Comparison of ENCODE assay signal across 8 cellular contexts in the genomic region with DNA sequence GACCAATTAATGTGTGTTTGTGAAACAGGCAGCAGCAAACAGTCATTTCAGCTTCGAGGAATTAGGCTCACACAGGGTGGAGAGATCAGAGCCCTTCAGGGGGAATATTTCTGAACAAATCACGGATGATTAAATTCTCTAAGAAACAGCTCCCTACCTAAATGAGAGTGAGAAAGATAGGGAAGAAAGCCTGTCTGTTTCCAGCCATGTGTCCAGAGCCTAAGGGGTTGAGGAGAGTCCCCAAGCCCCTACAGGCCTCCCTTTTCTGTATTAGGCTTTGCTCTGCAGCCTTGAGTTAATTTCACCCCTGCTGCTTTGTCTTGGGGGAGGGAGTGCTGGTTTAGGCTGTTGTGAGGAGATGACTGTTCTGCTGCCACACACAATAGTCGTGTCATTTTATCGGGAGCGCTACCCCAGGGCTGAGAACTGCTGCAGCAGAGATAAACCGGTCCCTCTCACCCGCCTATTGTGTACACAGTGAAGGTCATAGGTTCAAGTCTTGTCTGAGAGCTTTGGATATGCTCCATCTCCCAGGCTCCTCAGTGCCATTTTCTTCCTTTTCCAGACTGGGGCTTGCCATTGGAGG. TPM values are rescaled to one million over a fixed set of nuclear protein-coding genes. Genes with fewer than 3 reads are reported as not detected.
A peak's percentile ranks its signal among the peaks of the same experiment; 100 is the strongest.
DNase-seq lines count a peak whose midpoint lies in the region; ATAC-seq and TF ChIP-seq lines count a peak whose summit lies in the region.

No MANE protein-coding gene starts in this region.

- H3K27me3 Mint-ChIP-seq in nephron (ENCODE audit: low read depth): no peaks in the 10 kb centered on the region

- H3K4me3 ChIP-seq in DND-41 (ENCODE audit: low read depth in 1 of 2, low read length in 2 of 2): peak overlapping the region; percentile 19 to 74; a peak in 3 of 4 replicates
- H3K4me3 ChIP-seq in Karpas-422 (ENCODE audit: low read length): peak overlapping the region; percentile 71
- H3K4me3 ChIP-seq in fibroblast of lung (replicated peaks in 1 of 4; ENCODE audit: control extremely low read depth in 1 of 4, insufficient read depth in 1 of 4, low read depth in 3 of 4, low read length in 4 of 4): peak overlapping the region; percentile 34 to 77 (median 70)
- H3K4me3 ChIP-seq in tibial nerve: peak overlapping the region; percentile 62 to 94 (median 78)

- peak; percentile 27 for ATAC-seq in DND-41 (ENCODE audit: insufficient read depth, low read depth)
- ATAC-seq in GM18867 (IDR thresholded peaks at IDR 0.05; ENCODE audit: unreplicated experiment): no peak

- H4K20me1 ChIP-seq in DND-41 (ENCODE audit: insufficient read depth, low read length): peaks cover 6% of the 10 kb centered on the region; the same call in 1 of the 2 replicates
- H4K20me1 ChIP-seq in Karpas-422 (ENCODE audit: insufficient read depth, low read depth, low read length): peaks cover 17% of the 10 kb centered on the region; the same call in 1 of the 2 replicates
- H4K20me1 ChIP-seq in fibroblast of lung (ENCODE audit: control insufficient read depth, extremely low read depth, insufficient read depth, low read length): no peaks in the 10 kb centered on the region

- no peaks in the 10 kb centered on the region for H3K9me3 Mint-ChIP-seq in nephron

- H3K9ac ChIP-seq in DND-41 (ENCODE audit: low read depth, low read length): peak overlapping the region; percentile 58
- peak overlapping the region; percentile 78 for H3K9ac ChIP-seq in Karpas-422 (ENCODE audit: low read length)
- H3K9ac ChIP-seq in fibroblast of lung (ENCODE audit: insufficient read depth, low read length): peak overlapping the region; percentile 45

- peaks cover 50% of the 10 kb centered on the region for H3K4me1 ChIP-seq in DND-41 (ENCODE audit: insufficient read depth, low read length)
- H3K4me1 ChIP-seq in Karpas-422 (ENCODE audit: low read length): peaks cover 82% of the 10 kb centered on the region
- peaks cover 2% of the 10 kb centered on the region for H3K4me1 ChIP-seq in fibroblast of lung (ENCODE audit: control insufficient read depth, extremely low read depth, insufficient read depth, low read length)
- H3K4me1 ChIP-seq in tibial nerve: peaks cover 5 to 59% (median 36%) of the 10 kb centered on the region in 4 donors

- peak overlapping the region; percentile 87 to 95 (median 93) for H3K4me3 Mint-ChIP-seq in nephron

- no peaks in the 10 kb centered on the region for H3K9me2 ChIP-seq in Karpas-422 (replicated peaks; ENCODE audit: insufficient read depth, low read length)

- no peaks in the 10 kb centered on the region for H3K9me3 ChIP-seq in DND-41 (ENCODE audit: insufficient read depth, low read length, severe bottlenecking)
- H3K9me3 ChIP-seq in Karpas-422 (ENCODE audit: low read length): no peaks in the 10 kb centered on the region
- no peaks in the 10 kb centered on the region for H3K9me3 ChIP-seq in fibroblast of lung (ENCODE audit: control insufficient read depth, insufficient read depth, low read depth, low read length)
- H3K9me3 ChIP-seq in tibial nerve: no peaks in the 10 kb centered on the region

- 7% methylated on average over 7 of the region's 7 CpGs for WGBS in tibial nerve, 2 donors

- H3K36me3 ChIP-seq in DND-41 (ENCODE audit: insufficient read depth, low read length) (no peaks in the 10 kb centered on the region), Karpas-422 (ENCODE audit: insufficient read depth, low read length) (0 out of 2 replicates have a peak, but pooled peaks cover 3% of the 10 kb centered on the region), fibroblast of lung (ENCODE audit: control insufficient read depth, insufficient read depth, low read length) (no peaks in the 10 kb centered on the region), tibial nerve (no peaks in the 10 kb centered on the region)

- H3K27me3 ChIP-seq in DND-41 (ENCODE audit: insufficient read depth, low read length, poor library complexity): no peaks in the 10 kb centered on the region
- no peaks in the 10 kb centered on the region for H3K27me3 ChIP-seq in Karpas-422 (ENCODE audit: low read length)
- no peaks in the 10 kb centered on the region for H3K27me3 ChIP-seq in fibroblast of lung (ENCODE audit: control insufficient read depth, insufficient read depth, low read length)
- no peaks in the 10 kb centered on the region for H3K27me3 ChIP-seq in tibial nerve

- TF ChIP-seq CTCF in DND-41 (IDR thresholded peaks at IDR 0.05; ENCODE audit: borderline replicate concordance, extremely low read depth, low read length, poor library complexity, severe bottlenecking): no peak
- TF ChIP-seq CTCF in fibroblast of lung (conservative IDR thresholded peaks at IDR 0.05 in 1 of 2, IDR thresholded peaks at IDR 0.05 in 1 of 2; ENCODE audit: low read depth in 1 of 2, low read length in 2 of 2): no peak
- no peak for TF ChIP-seq CTCF in nephron (IDR thresholded peaks at IDR 0.05; ENCODE audit: unreplicated experiment in 3 of 3)
- TF ChIP-seq CTCF in tibial nerve (IDR thresholded peaks at IDR 0.05): no peak

- H3K4me1 Mint-ChIP-seq in nephron: peaks cover 69% of the 10 kb centered on the region

- TF ChIP-seq EP300 in tibial nerve (IDR thresholded peaks at IDR 0.05): no peak

- peak; percentile 12 for DNase-seq in DND-41
- peak; percentile 71 for DNase-seq in Karpas-422
- DNase-seq in activated CD8-positive, alpha-beta memory T cell treated with anti-CD3 and anti-CD28 coated beads, Interleukin-2, amount 50 U/mL, for 48 hours: peak; percentile 63
- peak; percentile 32 to 33 for DNase-seq in fibroblast of lung (ENCODE audit: low read depth in 2 of 2)
- DNase-seq in tibial nerve (ENCODE audit: low spot score in 2 of 2): no peak
- no peak for DNase-seq in DMS153 (lab: John Stamatoyannopoulos, UW)

- H3K79me2 ChIP-seq in DND-41 (ENCODE audit: insufficient read depth, low read length): peaks cover 58% of the 10 kb centered on the region
- peaks cover 70% of the 10 kb centered on the region for H3K79me2 ChIP-seq in Karpas-422 (ENCODE audit: low read length)
- peaks cover 49% of the 10 kb centered on the region for H3K79me2 ChIP-seq in fibroblast of lung (ENCODE audit: control insufficient read depth, insufficient read depth, low read length)

- peak overlapping the region; percentile 74 for H2AFZ ChIP-seq in DND-41 (ENCODE audit: low read depth, low read length)
- no peak overlapping the region for H2AFZ ChIP-seq in Karpas-422 (ENCODE audit: low read length)
- H2AFZ ChIP-seq in fibroblast of lung (ENCODE audit: low read length): no peak overlapping the region

- H3K27ac ChIP-seq in DND-41 (ENCODE audit: low read length) (peak overlapping the region; percentile 83), Karpas-422 (ENCODE audit: low read length) (peak overlapping the region; percentile 59), fibroblast of lung (ENCODE audit: insufficient read depth, low read length) (peak overlapping the region; percentile 56), tibial nerve (peak overlapping the region; percentile 80 to 96 (median 89))

- no peak for TF ChIP-seq POLR2A in tibial nerve (IDR thresholded peaks at IDR 0.05)

- peak overlapping the region; percentile 82 for H3K4me2 ChIP-seq in DND-41 (ENCODE audit: insufficient read depth, low read length)
- H3K4me2 ChIP-seq in Karpas-422 (ENCODE audit: low read depth, low read length, poor library complexity, severe bottlenecking): peak overlapping the region; percentile 78
- peak overlapping the region; percentile 77 for H3K4me2 ChIP-seq in fibroblast of lung (ENCODE audit: extremely low read depth, insufficient read depth, low read length)

- H3K27ac Mint-ChIP-seq in nephron: peak overlapping the region; percentile 93 to 98 (median 97)

- peaks cover 5% of the 10 kb centered on the region for H3K36me3 Mint-ChIP-seq in nephron (ENCODE audit: low read depth)

RNA-seq across cellular contexts. Expression of a gene that starts 1.3 kb away (rescaled TPM):
- total RNA-seq in Karpas-422 (2014; rRNA removed; shearing (Covaris generic); ENCODE audit: low replicate concordance): 26.7 and 29.6 TPM in 2 replicates
- total RNA-seq in fibroblast of lung: 11.3 and 14.7 TPM in 2 replicates
- 10.8 and 13.1 TPM in 2 replicates for polyA plus RNA-seq in fibroblast of lung
- 10.0 and 13.0 TPM in 2 replicates for polyA plus RNA-seq in fibroblast of lung (2012)
- polyA minus RNA-seq in fibroblast of lung (ENCODE audit: low replicate concordance): 20.6 and 154 TPM in 2 replicates
- total RNA-seq in tibial nerve: 10 to 100 TPM; 22.9 to 38.7 (median 27.1) TPM

Comparison
In these comparisons a context has a peak if more than half of its experiments do, and no peak if none do; other contexts are left out.
1. DNase-seq: peak in DND-41 (single experiment), Karpas-422 (single experiment), activated CD8-positive, alpha-beta memory T cell treated with anti-CD3 and anti-CD28 coated beads, Interleukin-2, amount 50 U/mL, for 48 hours (single experiment) and fibroblast of lung (2 of 2); none in tibial nerve (0 of 2) and DMS153 (single experiment).
2. Peak in every context shown above with its lines, with median percentiles within 50 percentile points of each other: H3K27ac ChIP-seq, H3K4me2 ChIP-seq, H3K4me3 ChIP-seq and H3K9ac ChIP-seq.